Comparison of ENCODE assay signal across 25 cellular contexts in genomic region chr3:52361893-52362292, GRCh38.
"Had no signal": no experiment of that assay in that cellular context is flagged by ENCODE, and none has a peak within 500 bp of the region (broad histone marks: within the 10 kb centered on the region; RNA-seq: fewer than 3 reads in every experiment).

No MANE protein-coding gene starts in this region.

- H3K4me3 ChIP-seq: pancreas, smooth muscle cell, testis, tibial artery had no signal

- H3K4me3 Mint-ChIP-seq: effector memory CD8-positive, alpha-beta T cell; immature natural killer cell; naive thymus-derived CD4-positive, alpha-beta T cell; nephron; stimulated activated effector memory CD8-positive, alpha-beta T cell treated with anti-CD3 and anti-CD28 coated beads, Interleukin-12 subunit alpha, Interleukin-12 subunit beta, amount 100 ng/mL, for 72 hours; type B pancreatic cell had no signal

- H3K9me3 Mint-ChIP-seq: effector memory CD8-positive, alpha-beta T cell; naive thymus-derived CD4-positive, alpha-beta T cell; nephron; stimulated activated effector memory CD8-positive, alpha-beta T cell treated with anti-CD3 and anti-CD28 coated beads, Interleukin-12 subunit alpha, Interleukin-12 subunit beta, amount 100 ng/mL, for 72 hours; type B pancreatic cell had no signal

- H3K27ac Mint-ChIP-seq: immature natural killer cell; stimulated activated effector memory CD8-positive, alpha-beta T cell treated with anti-CD3 and anti-CD28 coated beads, Interleukin-12 subunit alpha, Interleukin-12 subunit beta, amount 100 ng/mL, for 72 hours; type B pancreatic cell had no signal

- DNase-seq: caudate nucleus; cerebellar nuclear complex; cortex of kidney; effector memory CD8-positive, alpha-beta T cell; immature natural killer cell; islet precursor cell; mesendoderm; midbrain; naive thymus-derived CD4-positive, alpha-beta T cell; retina; stimulated activated CD4-positive, alpha-beta T cell treated with anti-CD3 and anti-CD28 coated beads, Interleukin-12 subunit alpha, Interleukin-12 subunit beta, amount 100 ng/mL, for 4 hours; stimulated activated CD4-positive, alpha-beta T cell treated with anti-CD3 and anti-CD28 coated beads, Interleukin-2, amount 100 ng/mL, for 24 hours; stimulated activated CD4-positive, alpha-beta T cell treated with anti-CD3 and anti-CD28 coated beads, Interleukin-4, amount 100 ng/mL, for 24 hours; stimulated activated naive CD8-positive, alpha-beta T cell treated with anti-CD3 and anti-CD28 coated beads, Interleukin-15, Interleukin-2, amounts not matched to agents 100 U/mL and 50 U/mL, for 24 hours; substantia nigra; testis; tibial artery had no signal

- H3K4me1 ChIP-seq: pancreas, testis, tibial artery had no signal

- H3K9me3 ChIP-seq: neutrophil, pancreas, testis, tibial artery had no signal

- H3K27me3 Mint-ChIP-seq: effector memory CD8-positive, alpha-beta T cell; naive thymus-derived CD4-positive, alpha-beta T cell; type B pancreatic cell had no signal

- H3K27me3 ChIP-seq: neutrophil, pancreas, testis, tibial artery had no signal

- ATAC-seq: effector memory CD8-positive, alpha-beta T cell; left lobe of liver; naive thymus-derived CD4-positive, alpha-beta T cell; pancreas; sciatic nerve; stimulated activated effector memory CD8-positive, alpha-beta T cell treated with anti-CD3 and anti-CD28 coated beads, Interleukin-12 subunit alpha, Interleukin-12 subunit beta, amount 100 ng/mL, for 72 hours; stimulated activated naive CD8-positive, alpha-beta T cell treated with anti-CD3 and anti-CD28 coated beads, Interleukin-15, Interleukin-2, amounts not matched to agents 100 U/mL and 50 U/mL, for 24 hours had no signal

- H3K36me3 ChIP-seq: pancreas had no signal

- H3K27ac ChIP-seq: neutrophil, pancreas, testis, tibial artery had no signal

- H3K4me1 Mint-ChIP-seq: immature natural killer cell; naive thymus-derived CD4-positive, alpha-beta T cell; nephron; stimulated activated effector memory CD8-positive, alpha-beta T cell treated with anti-CD3 and anti-CD28 coated beads, Interleukin-12 subunit alpha, Interleukin-12 subunit beta, amount 100 ng/mL, for 72 hours had no signal
